In the genomic region with DNA sequence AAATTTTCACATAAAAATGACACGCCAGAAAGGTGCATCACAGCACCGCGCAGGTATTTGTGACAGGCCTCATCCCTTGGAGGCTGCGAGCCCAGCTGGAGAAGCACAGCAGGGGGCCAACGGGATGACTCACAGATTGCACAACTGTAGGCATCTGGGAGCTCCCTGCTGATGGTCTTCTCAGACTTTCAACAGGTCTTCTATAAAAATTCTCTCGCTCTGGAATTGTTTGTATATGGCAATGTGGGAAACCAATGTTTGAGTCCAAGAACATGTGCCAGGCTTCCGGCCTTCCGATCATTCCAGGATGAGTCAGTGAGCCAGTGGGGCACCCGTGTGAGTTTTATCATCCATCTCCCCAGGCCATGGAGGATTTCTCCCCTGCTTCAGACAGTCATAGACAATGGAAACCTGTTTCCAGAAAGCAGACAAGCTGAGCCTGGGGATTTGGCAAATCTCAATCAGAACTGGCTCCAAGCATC, we compare ENCODE assay signal across 12 cellular contexts. TPM values are rescaled to one million over a fixed set of nuclear protein-coding genes. Genes with fewer than 3 reads are reported as not detected.
DNase-seq lines count a peak whose midpoint lies in the region; ATAC-seq lines count a peak whose summit lies in the region.
"Had no signal": no experiment of that assay in that cellular context is flagged by ENCODE, and none has a peak within 500 bp of the region (broad histone marks: within the 10 kb centered on the region; RNA-seq: fewer than 3 reads in every experiment).

No MANE protein-coding gene starts in this region.

- H3K27me3 ChIP-seq in rectal smooth muscle tissue (ENCODE audit: control insufficient read depth, insufficient read depth, low read length), result peaks cover 2% of the 10 kb centered on the region

- DNase-seq in DMS53 (lab: John Stamatoyannopoulos, UW), result peak; percentile 47
- DNase-seq in DMS53 treated with DMSO at 0.1 percent for 48 hours (lab: John Stamatoyannopoulos, UW; ENCODE audit: unreplicated experiment), result no peak
- peak; percentile 26 to 63 for DNase-seq in NOMO-1 (lab: John Stamatoyannopoulos, UW; ENCODE audit: unreplicated experiment in 2 of 2)
- peak; percentile 23 for DNase-seq in dermis blood vessel endothelial cell
- DNase-seq in NCI-H524 treated with DMSO at 0.1 percent for 48 hours (lab: John Stamatoyannopoulos, UW), result no peak
- no peak for DNase-seq in left lobe of liver (ENCODE audit: low spot score)
- DNase-seq in NAMALWA (ENCODE audit: low spot score), result no peak
- DNase-seq: NCI-H510A had no signal

- H3K9ac ChIP-seq in rectal smooth muscle tissue (ENCODE audit: low read length), result no peak overlapping the region

- peak overlapping the region; percentile 6 for H3K27ac ChIP-seq in rectal smooth muscle tissue (ENCODE audit: low read depth, low read length)
- H3K27ac ChIP-seq: breast epithelium, psoas muscle had no signal

- ATAC-seq in left lobe of liver, result no peak
- ATAC-seq: activated CD4-positive, CD25-positive, alpha-beta regulatory T cell treated with anti-CD3 and anti-CD28 coated beads, Interleukin-2, amount 50 U/mL, for 24 hours; psoas muscle had no signal

- peaks cover 12% of the 10 kb centered on the region for H3K4me1 ChIP-seq in rectal smooth muscle tissue (ENCODE audit: control insufficient read depth, insufficient read depth, low read length)
- H3K4me1 ChIP-seq: breast epithelium, psoas muscle had no signal

- no peaks in the 10 kb centered on the region for H3K36me3 ChIP-seq in rectal smooth muscle tissue (ENCODE audit: control insufficient read depth, insufficient read depth, low read length)
- H3K36me3 ChIP-seq: breast epithelium had no signal

- H3K4me3 ChIP-seq in rectal smooth muscle tissue (ENCODE audit: low read length), result no peak overlapping the region
- H3K4me3 ChIP-seq: breast epithelium, psoas muscle had no signal

RNA-seq across cellular contexts. Expression of gene ADORA2B, which starts 24.1 kb away (rescaled TPM):
- total RNA-seq in dermis blood vessel endothelial cell, result 3.6 and 8.2 TPM in 2 replicates
- 0.35 TPM for total RNA-seq in left lobe of liver

Comparison
In these comparisons a context has a peak if more than half of its experiments do, and no peak if none do; other contexts are left out.
1. DNase-seq: peak in DMS53 (single experiment), NOMO-1 (2 of 2) and dermis blood vessel endothelial cell (single experiment); none in DMS53 treated with DMSO at 0.1 percent for 48 hours (single experiment), NCI-H524 treated with DMSO at 0.1 percent for 48 hours (single experiment), left lobe of liver (single experiment) and NAMALWA (single experiment).